In genomic region chr10:30849636-30850035, GRCh38 we compare ENCODE assay signal across 24 cellular contexts.
"Had no signal": no experiment of that assay in that cellular context is flagged by ENCODE, and none has a peak within 500 bp of the region (broad histone marks: within the 10 kb centered on the region; RNA-seq: fewer than 3 reads in every experiment).

No MANE protein-coding gene starts in this region.

- ATAC-seq: Right ventricle myocardium inferior, SK-N-SH treated with all-trans-retinoic acid at 6 μM for 48 hours had no signal

- H3K27ac ChIP-seq: PC-9, Peyer's patch had no signal

- H3K4me3 ChIP-seq: PC-9, Peyer's patch, SJCRH30 had no signal

- DNase-seq: Karpas-422; KBM-7; MM.1S; NCI-H1092 treated with DMSO at 0.1 percent for 48 hours; NCI-H1436; NCI-H187; NCI-H2029; NCI-H2081 treated with DMSO at 0.1 percent for 48 hours; NCI-H2171; NCI-H226; NCI-H446; NCI-H510A; NCI-H524 treated with DMSO at 0.1 percent for 48 hours; NCI-H69; NCI-H774; NK-92 treated with Interleukin-12 subunit alpha and Interleukin-12 subunit beta, amount 100 ng/mL, for 24 hours; OCI-M1; PC-9; Peyer's patch; SHP77 treated with DMSO at 0.1 percent for 48 hours; SJCRH30; T-helper 1 cell had no signal
